Comparison of ENCODE assay signal across 8 cellular contexts in genomic region chr17:7035591-7036368, GRCh38. TPM values are rescaled to one million over a fixed set of nuclear protein-coding genes. Genes with fewer than 3 reads are reported as not detected.
DNase-seq lines count a peak whose midpoint lies in the region; ATAC-seq, FAIRE-seq and TF ChIP-seq lines count a peak whose summit lies in the region.

A gene with protein sequence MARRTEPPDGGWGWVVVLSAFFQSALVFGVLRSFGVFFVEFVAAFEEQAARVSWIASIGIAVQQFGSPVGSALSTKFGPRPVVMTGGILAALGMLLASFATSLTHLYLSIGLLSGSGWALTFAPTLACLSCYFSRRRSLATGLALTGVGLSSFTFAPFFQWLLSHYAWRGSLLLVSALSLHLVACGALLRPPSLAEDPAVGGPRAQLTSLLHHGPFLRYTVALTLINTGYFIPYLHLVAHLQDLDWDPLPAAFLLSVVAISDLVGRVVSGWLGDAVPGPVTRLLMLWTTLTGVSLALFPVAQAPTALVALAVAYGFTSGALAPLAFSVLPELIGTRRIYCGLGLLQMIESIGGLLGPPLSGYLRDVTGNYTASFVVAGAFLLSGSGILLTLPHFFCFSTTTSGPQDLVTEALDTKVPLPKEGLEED (plus strand): TSS chr17:7036015. CDS start chr17:7036383, 368 bp downstream.

- whole genome bisulfite sequencing in HepG2 (ENCODE audit: low lambda C conversion rate) = 2% methylated on average over 22 of the region's 52 CpGs

- peak; percentile 78 to 93 for TF ChIP-seq POLR2A in HepG2 (IDR thresholded peaks at IDR 0.05; ENCODE audit: insufficient read depth in 1 of 2, low read depth in 2 of 2, low read length in 2 of 2)

- in situ Hi-C loops in HepG2 (cut with HindIII; ENCODE audit: extremely low pct_ligation_motif_present, low pct_unique_long_range_greater_than_20kb) = no loop called here

- H4K20me1 ChIP-seq in HepG2 (ENCODE audit: insufficient read depth, low read length) = no peaks in the 10 kb centered on the region

- H3K4me3 ChIP-seq in CD4-positive, CD25-positive, alpha-beta regulatory T cell (ENCODE audit: low read depth, low read length) = peak within 1 kb of the TSS; percentile 85
- H3K4me3 ChIP-seq in HepG2 (replicated peaks in 1 of 3; ENCODE audit: insufficient read depth in 1 of 3, low read depth in 2 of 3, low read length in 3 of 3) = peak within 1 kb of the TSS; percentile 75 to 97 (median 94)

- H3K4me3 Mint-ChIP-seq in CD4-positive, CD25-positive, alpha-beta regulatory T cell = peak within 1 kb of the TSS; percentile 91 to 96 (median 94)
- H3K4me3 Mint-ChIP-seq in activated CD4-positive, alpha-beta memory T cell treated with anti-CD3 and anti-CD28 coated beads for 36 hours = peak within 1 kb of the TSS; percentile 94

- H3K27ac ChIP-seq in CD4-positive, CD25-positive, alpha-beta regulatory T cell (ENCODE audit: insufficient read depth, low read length, poor library complexity, severe bottlenecking) = peak within 1 kb of the TSS; percentile 98
- H3K27ac ChIP-seq in HepG2 (ENCODE audit: extremely low read length, insufficient read depth, low read length) = peak within 1 kb of the TSS; percentile 90

- intact Hi-C loops in activated CD4-positive, alpha-beta memory T cell treated with anti-CD3 and anti-CD28 coated beads for 36 hours (cut with micrococcal nuclease) = loop anchor here (1.0 kb wide), 4 partner anchors 12 to 25 kb away; partner anchors contain the start of gene BCL6B
- intact Hi-C loops in HepG2 (cut with micrococcal nuclease; ENCODE audit: unreplicated experiment) = no loop called here

- H3K9ac ChIP-seq in HepG2 (ENCODE audit: insufficient read depth, low read depth, low read length) = peak within 1 kb of the TSS; percentile 88

- CTCF ChIA-PET in activated CD4-positive, alpha-beta memory T cell treated with anti-CD3 and anti-CD28 coated beads for 36 hours (lab: Charles Lee) = interaction anchor here (0.7 to 3.7 kb wide), 13 partner anchors 10 to 260 kb away, joined by 3 to 38 read pairs (median 4); partner anchors contain the start of gene BCL6B
- CTCF ChIA-PET in HepG2 (lab: Yijun Ruan, JAX; ENCODE audit: low intra/inter-chr PET ratio, low total read pairs) = no interaction called here

- H3K36me3 ChIP-seq in CD4-positive, CD25-positive, alpha-beta regulatory T cell (ENCODE audit: control insufficient read depth, insufficient read depth, low read length) = no peaks in the 10 kb centered on the region
- H3K36me3 ChIP-seq in HepG2 (replicated peaks in 1 of 2; ENCODE audit: control insufficient read depth in 1 of 2, insufficient read depth in 2 of 2, low read length in 2 of 2) = no peaks in the 10 kb centered on the region

- no TSS peak for BruUV-seq in HepG2 (replicated peaks; lab: Mats Ljungman, UMichigan)

- H3K4me2 ChIP-seq in HepG2 (ENCODE audit: low read depth, low read length) = peak within 1 kb of the TSS; percentile 94

- no peak within 1 kb of the TSS for H2AFZ ChIP-seq in HepG2 (ENCODE audit: low read length)

- DNase-seq in CD4-positive, CD25-positive, alpha-beta regulatory T cell = peak; percentile 98 to 99 (median 99)
- DNase-seq in NCI-H82 treated with DMSO at 0.1 percent for 48 hours (lab: John Stamatoyannopoulos, UW; ENCODE audit: unreplicated experiment) = peak; percentile 60
- peak; percentile 99 for DNase-seq in activated CD4-positive, alpha-beta memory T cell treated with anti-CD3 and anti-CD28 coated beads for 36 hours
- DNase-seq in dermis microvascular lymphatic vessel endothelial cell (ENCODE audit: low read depth in 2 of 2) = peak; percentile 95 to 99
- peak; percentile 97 for DNase-seq in HepG2 (ENCODE audit: low spot score)
- peak; percentile 98 for DNase-seq in stimulated activated CD4-positive, alpha-beta T cell treated with anti-CD3 and anti-CD28 coated beads, Interleukin-4, amount 100 ng/mL, for 1 hour

- H3K4me1 Mint-ChIP-seq in CD4-positive, CD25-positive, alpha-beta regulatory T cell = peaks cover 0 to 74% (median 36%) of the 10 kb centered on the region in 4 donors
- H3K4me1 Mint-ChIP-seq in activated CD4-positive, alpha-beta memory T cell treated with anti-CD3 and anti-CD28 coated beads for 36 hours (ENCODE audit: low read depth) = peaks cover 48% of the 10 kb centered on the region

- H3K9me3 ChIP-seq in CD4-positive, CD25-positive, alpha-beta regulatory T cell (ENCODE audit: control insufficient read depth in 2 of 2, low read length in 2 of 2) = no peaks in the 10 kb centered on the region
- H3K9me3 ChIP-seq in HepG2 (ENCODE audit: low read length) = no peaks in the 10 kb centered on the region

- peaks cover 13% of the 10 kb centered on the region for H3K79me2 ChIP-seq in HepG2 (ENCODE audit: insufficient read depth, low read length)

- ATAC-seq in CD4-positive, CD25-positive, alpha-beta regulatory T cell (ENCODE audit: low read depth in 2 of 2) = peak; percentile 91 to 92
- ATAC-seq in GM19438 (IDR thresholded peaks at IDR 0.05; ENCODE audit: low read depth, unreplicated experiment) (peak; percentile 90), HG03571 (IDR thresholded peaks at IDR 0.05; ENCODE audit: unreplicated experiment) (peak; percentile 80), HepG2 (peak; percentile 81)

- TF ChIP-seq CTCF in HepG2 (CRISPR knock-in tag; IDR thresholded peaks at IDR 0.05) = no peak; the same call in 1 of the 2 replicates

- no peak for TF ChIP-seq RAD21 in HepG2 (CRISPR knock-in tag; IDR thresholded peaks at IDR 0.05)

- H3K9me3 Mint-ChIP-seq in CD4-positive, CD25-positive, alpha-beta regulatory T cell = peaks cover 0 to 2% (median 0%) of the 10 kb centered on the region in 7 donors
- no peaks in the 10 kb centered on the region for H3K9me3 Mint-ChIP-seq in activated CD4-positive, alpha-beta memory T cell treated with anti-CD3 and anti-CD28 coated beads for 36 hours

- no peak for TF ChIP-seq EP300 in HepG2 (IDR thresholded peaks at IDR 0.05; ENCODE audit: low read depth in 2 of 2, low read length in 2 of 2)
- TF ChIP-seq EP300 in HepG2 (CRISPR knock-in tag; IDR thresholded peaks at IDR 0.05; ENCODE audit: borderline replicate concordance) = 0 out of 2 replicates have a peak, but pooled peaks have one; percentile 21

- POLR2A ChIA-PET in activated CD4-positive, alpha-beta memory T cell treated with anti-CD3 and anti-CD28 coated beads for 36 hours (lab: Charles Lee) = interaction anchor here (0.6 to 1.6 kb wide), 16 partner anchors 8 to 384 kb away, joined by 3 to 26 read pairs (median 4); partner anchors contain the start of genes ACAP1, BCL6B, C17orf100 and MED31
- POLR2A ChIA-PET in HepG2 (lab: Yijun Ruan, JAX) = interaction anchor here (0.5 to 3.7 kb wide), 45 partner anchors 8 to 1146 kb away, joined by 3 to 71 read pairs (median 4); partner anchors contain the start of genes ACADVL, ASGR1, ASGR2 and CD68

- H3K27ac Mint-ChIP-seq in CD4-positive, CD25-positive, alpha-beta regulatory T cell = peak within 1 kb of the TSS; percentile 95 to 99 (median 99)
- peak within 1 kb of the TSS; percentile 99 for H3K27ac Mint-ChIP-seq in activated CD4-positive, alpha-beta memory T cell treated with anti-CD3 and anti-CD28 coated beads for 36 hours

- H3K4me1 ChIP-seq in CD4-positive, CD25-positive, alpha-beta regulatory T cell (ENCODE audit: control insufficient read depth, insufficient read depth, low read length, poor library complexity, severe bottlenecking) = peaks cover 49% of the 10 kb centered on the region
- H3K4me1 ChIP-seq in HepG2 (ENCODE audit: insufficient read depth, low read length) = peaks cover 41% of the 10 kb centered on the region

- no peaks in the 10 kb centered on the region for H3K36me3 Mint-ChIP-seq in CD4-positive, CD25-positive, alpha-beta regulatory T cell
- H3K36me3 Mint-ChIP-seq in activated CD4-positive, alpha-beta memory T cell treated with anti-CD3 and anti-CD28 coated beads for 36 hours = peaks cover 4% of the 10 kb centered on the region

- no peaks in the 10 kb centered on the region for H3K27me3 ChIP-seq in CD4-positive, CD25-positive, alpha-beta regulatory T cell (ENCODE audit: control insufficient read depth, insufficient read depth, low read length)
- no peaks in the 10 kb centered on the region; a peak in 2 of 5 replicates for H3K27me3 ChIP-seq in HepG2 (ENCODE audit: control insufficient read depth in 1 of 2, insufficient read depth in 2 of 2, low read length in 2 of 2)

- H3K27me3 Mint-ChIP-seq in CD4-positive, CD25-positive, alpha-beta regulatory T cell = peaks cover 5% of the 10 kb centered on the region
- H3K27me3 Mint-ChIP-seq in activated CD4-positive, alpha-beta memory T cell treated with anti-CD3 and anti-CD28 coated beads for 36 hours = no peaks in the 10 kb centered on the region

- peak; percentile 93 for FAIRE-seq in HepG2 (lab: Jason Lieb, UNC)

RNA-seq across cellular contexts. Expression of the gene that starts here (rescaled TPM):
- total RNA-seq in CD4-positive, CD25-positive, alpha-beta regulatory T cell = 3.8 TPM
- 1 to 10 TPM; 1.1 to 1.9 (median 1.5) TPM for polyA plus RNA-seq in CD4-positive, CD25-positive, alpha-beta regulatory T cell
- total RNA-seq in activated CD4-positive, alpha-beta memory T cell treated with anti-CD3 and anti-CD28 coated beads for 36 hours = 10 to 100 TPM; 10.4 to 10.7 TPM
- total RNA-seq in dermis microvascular lymphatic vessel endothelial cell = 1.4 and 2.0 TPM in 2 replicates
- total RNA-seq in HepG2 (2016; rRNA removed; fragmentation: Illumina TruSeq; extraction: Trizol) = 1.9 and 3.0 TPM in 2 replicates
- total RNA-seq in HepG2 (2016; cell fraction: cytosol; rRNA removed; fragmentation: Illumina TruSeq; extraction: Trizol; ENCODE audit: low read depth) = 0.51 and 0.71 TPM in 2 replicates
- total RNA-seq in HepG2 (2016; cell fraction: insoluble cytoplasmic fraction; rRNA removed; fragmentation: Illumina TruSeq; extraction: Trizol) = 1.8 and 3.1 TPM in 2 replicates
- 1.5 and 1.6 TPM in 2 replicates for total RNA-seq in HepG2 (2016; cell fraction: membrane; rRNA removed; fragmentation: Illumina TruSeq; extraction: Trizol)
- total RNA-seq in HepG2 (2016; cell fraction: nucleus; rRNA removed; fragmentation: Illumina TruSeq; extraction: Trizol) = 5.5 and 6.1 TPM in 2 replicates
- polyA plus RNA-seq in HepG2 (2011; rRNA removed) = 2.2 and 3.4 TPM in 2 replicates
- polyA plus RNA-seq in HepG2 (2011; cell fraction: cytosol; rRNA removed) = 2.1 and 2.2 TPM in 2 replicates
- polyA plus RNA-seq in HepG2 (2011; cell fraction: nucleus; rRNA removed) = 6.8 and 9.2 TPM in 2 replicates
- 5.4 and 8.2 TPM in 2 replicates for polyA plus RNA-seq in HepG2 (2012)
- 0.70 and 1.4 TPM in 2 replicates for polyA plus RNA-seq in HepG2 (2016; cell fraction: cytosol; fragmentation: Illumina TruSeq; extraction: Trizol; ENCODE audit: low read depth)
- polyA plus RNA-seq in HepG2 (2016; cell fraction: insoluble cytoplasmic fraction; fragmentation: Illumina TruSeq; extraction: Trizol; ENCODE audit: low read depth) = 5.9 and 6.3 TPM in 2 replicates
- polyA plus RNA-seq in HepG2 (2016; cell fraction: membrane; fragmentation: Illumina TruSeq; extraction: Trizol; ENCODE audit: low read depth) = 1.7 TPM in 2 replicates
- polyA plus RNA-seq in HepG2 (2016; cell fraction: nucleus; fragmentation: Illumina TruSeq; extraction: Trizol; ENCODE audit: insufficient read depth, low read depth) = 15.2 and 15.6 TPM in 2 replicates
- 4.8 and 7.6 TPM in 2 replicates for polyA minus RNA-seq in HepG2 (2011; rRNA and poly(A)+ RNA removed; ENCODE audit: low replicate concordance)
- 2.9 and 4.4 TPM in 2 replicates for polyA minus RNA-seq in HepG2 (2011; cell fraction: cytosol; rRNA and poly(A)+ RNA removed)
- polyA minus RNA-seq in HepG2 (2011; cell fraction: nucleus; rRNA and poly(A)+ RNA removed) = 3.1 and 5.2 TPM in 2 replicates

Comparison
In these comparisons a context has a peak if more than half of its experiments do, and no peak if none do; other contexts are left out.
1. Peak in every context shown above with its lines: DNase-seq, ATAC-seq, H3K4me3 ChIP-seq and H3K27ac ChIP-seq.